29 cellular contexts compared by ENCODE assay signal in the genomic region with DNA sequence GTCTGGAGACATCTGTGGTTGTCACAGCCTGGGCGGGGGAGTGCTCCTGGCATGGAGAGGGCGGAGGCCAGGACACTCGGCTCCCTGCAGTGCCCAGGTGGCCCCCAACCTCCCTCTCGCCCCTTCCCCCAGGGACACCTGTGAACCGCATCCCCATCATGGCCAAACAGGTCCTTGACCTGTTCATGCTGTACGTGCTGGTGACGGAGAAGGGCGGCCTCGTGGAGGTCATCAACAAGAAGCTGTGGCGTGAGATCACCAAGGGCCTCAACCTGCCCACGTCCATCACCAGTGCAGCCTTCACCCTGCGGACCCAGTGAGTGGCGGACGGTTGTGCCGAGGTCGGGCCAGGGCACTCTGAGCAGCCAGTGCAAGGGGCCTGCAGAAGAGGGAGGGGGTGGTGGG. TPM values are rescaled to one million over a fixed set of nuclear protein-coding genes. Genes with fewer than 3 reads are reported as not detected.
"Had no signal": no experiment of that assay in that cellular context is flagged by ENCODE, and none has a peak within 500 bp of the region (broad histone marks: within the 10 kb centered on the region; RNA-seq: fewer than 3 reads in every experiment).

No MANE protein-coding gene starts in this region.

- DNase-seq: activated CD4-positive, alpha-beta T cell treated with anti-CD3 and anti-CD28 coated beads for 4 hours; activated CD4-positive, alpha-beta T cell treated with anti-CD3 and anti-CD28 coated beads, Interleukin-2, amount 50 U/mL, for 4 hours; activated naive CD4-positive, alpha-beta T cell; activated T-cell treated with anti-CD3 and anti-CD28 coated beads for 4 hours; activated T-cell treated with anti-CD3 and anti-CD28 coated beads, Interleukin-2, amount 50 U/mL, for 72 hours; effector CD8-positive, alpha-beta T cell; esophagus squamous epithelium; foreskin melanocyte; heart right ventricle; nephron progenitor cell; stimulated activated CD4-positive, alpha-beta T cell treated with anti-CD3 and anti-CD28 coated beads, Interleukin-4, amount 100 ng/mL, for 24 hours; T-cell had no signal

- H3K27ac ChIP-seq: breast epithelium, epithelial cell of prostate, esophagus squamous epithelium, heart right ventricle, left lung, ovary, skin epidermis, thoracic aorta, upper lobe of left lung had no signal

- H3K27me3 ChIP-seq: breast epithelium, esophagus squamous epithelium, heart right ventricle, left lung, ovary, upper lobe of left lung had no signal

- H3K36me3 ChIP-seq: breast epithelium, ovary had no signal

- H3K9me3 ChIP-seq: breast epithelium, esophagus squamous epithelium, left lung, ovary, thoracic aorta, upper lobe of left lung had no signal

- FAIRE-seq: colon, endometrium, islet of Langerhans had no signal

- H3K4me3 ChIP-seq: breast epithelium, esophagus squamous epithelium, heart right ventricle, left lung, ovary, skin epidermis, thoracic aorta, upper lobe of left lung had no signal

- H3K4me1 ChIP-seq: breast epithelium, heart right ventricle, left lung had no signal

- ATAC-seq: activated naive CD4-positive, alpha-beta T cell treated with anti-CD3 and anti-CD28 coated beads, Interleukin-2, amount 50 U/mL, for 72 hours; activated T-cell treated with anti-CD3 and anti-CD28 coated beads, Interleukin-2, amount 50 U/mL, for 72 hours; heart right ventricle; left lung; stimulated activated effector memory CD8-positive, alpha-beta T cell treated with anti-CD3 and anti-CD28 coated beads, Interleukin-12 subunit alpha, Interleukin-12 subunit beta, amount 100 ng/mL, for 72 hours; T-cell had no signal

RNA-seq across cellular contexts. Expression of gene GRIN3B, which starts 36.1 kb away (rescaled TPM):
- total RNA-seq: esophagus squamous epithelium, sciatic nerve, subcutaneous adipose tissue had no signal

RNA-seq across cellular contexts. Expression of gene KISS1R, which starts 47.0 kb away (rescaled TPM):
- total RNA-seq: dermis microvascular lymphatic vessel endothelial cell, heart right ventricle, lung microvascular endothelial cell, renal cortical epithelial cell, sciatic nerve, subcutaneous adipose tissue, thoracic aorta, upper lobe of left lung had no signal
- polyA plus RNA-seq: heart right ventricle, ovary had no signal
